In the genomic region with DNA sequence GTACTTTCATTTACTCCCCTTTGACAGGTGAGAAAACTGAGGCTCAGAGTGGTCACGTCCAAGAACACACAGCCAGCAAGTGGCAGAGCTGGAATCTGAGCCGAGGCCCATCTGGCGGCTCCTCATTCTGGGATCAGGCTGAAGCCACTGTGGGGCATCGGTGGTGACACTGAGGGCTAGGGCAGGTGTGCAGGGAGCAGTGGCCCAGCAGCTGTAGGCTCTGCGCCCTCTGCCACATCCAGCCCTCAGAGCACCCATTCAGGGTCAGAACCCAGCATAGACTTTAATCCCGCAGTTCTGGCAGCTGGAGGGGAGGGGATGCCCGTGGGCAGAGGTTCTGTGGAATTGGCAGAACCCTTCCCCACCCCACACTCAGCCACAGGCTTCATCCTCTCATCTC, we compare ENCODE assay signal across 16 cellular contexts.
DNase-seq lines count a peak whose midpoint lies in the region; ATAC-seq and TF ChIP-seq lines count a peak whose summit lies in the region.
"Had no signal": no experiment of that assay in that cellular context is flagged by ENCODE, and none has a peak within 500 bp of the region (broad histone marks: within the 10 kb centered on the region; RNA-seq: fewer than 3 reads in every experiment).

No MANE protein-coding gene starts in this region.

- H3K4me1 Mint-ChIP-seq in activated naive CD8-positive, alpha-beta T cell treated with anti-CD3 and anti-CD28 coated beads, Interleukin-2, amount 10 ng/mL, durations not matched to agents 7 days and 5 days, result peaks cover 3% of the 10 kb centered on the region
- H3K4me1 Mint-ChIP-seq in activated naive CD8-positive, alpha-beta T cell treated with anti-CD3 and anti-CD28 coated beads for 36 hours, result peaks cover 9% of the 10 kb centered on the region
- peaks cover 30% of the 10 kb centered on the region for H3K4me1 Mint-ChIP-seq in chondrocyte (ENCODE audit: low read depth)

- H3K9me3 Mint-ChIP-seq in activated naive CD8-positive, alpha-beta T cell treated with anti-CD3 and anti-CD28 coated beads, Interleukin-2, amount 10 ng/mL, durations not matched to agents 7 days and 5 days, result no peaks in the 10 kb centered on the region
- no peaks in the 10 kb centered on the region for H3K9me3 Mint-ChIP-seq in activated naive CD8-positive, alpha-beta T cell treated with anti-CD3 and anti-CD28 coated beads for 36 hours
- no peaks in the 10 kb centered on the region for H3K9me3 Mint-ChIP-seq in chondrocyte (ENCODE audit: low read depth)
- H3K9me3 Mint-ChIP-seq: CD8-positive, alpha-beta T cell had no signal

- TF ChIP-seq CTCF in chondrocyte (IDR thresholded peaks at IDR 0.05) (no peak), mucosa of descending colon (IDR thresholded peaks at IDR 0.05) (no peak), upper lobe of right lung (IDR thresholded peaks at IDR 0.05) (no peak), GM13976 (IDR thresholded peaks at IDR 0.05; ENCODE audit: borderline replicate concordance, control extremely low read depth, extremely low read depth, insufficient read depth, missing control alignments) (no peak)

- peak; percentile 17 for DNase-seq in activated naive CD8-positive, alpha-beta T cell treated with anti-CD3 and anti-CD28 coated beads, Interleukin-2, amount 10 ng/mL, durations not matched to agents 7 days and 5 days
- no peak for DNase-seq in activated naive CD8-positive, alpha-beta T cell treated with anti-CD3 and anti-CD28 coated beads for 36 hours
- DNase-seq in chondrocyte (ENCODE audit: low spot score), result peak; percentile 25
- peak in 2 of 3 donors; percentile 0 to 10 for DNase-seq in mucosa of descending colon
- DNase-seq in upper lobe of right lung, result peak; percentile 44
- DNase-seq in GM13976 (ENCODE audit: low spot score), result no peak
- DNase-seq in foreskin melanocyte, result no peak
- no peak for DNase-seq in HPDE6-E6E7 (ENCODE audit: extremely low spot score)
- DNase-seq: Caco-2; CD8-positive, alpha-beta T cell; DND-41; GDM1; GOT3 had no signal

- H3K27ac Mint-ChIP-seq in activated naive CD8-positive, alpha-beta T cell treated with anti-CD3 and anti-CD28 coated beads, Interleukin-2, amount 10 ng/mL, durations not matched to agents 7 days and 5 days, result no peak overlapping the region
- H3K27ac Mint-ChIP-seq in activated naive CD8-positive, alpha-beta T cell treated with anti-CD3 and anti-CD28 coated beads for 36 hours, result no peak overlapping the region
- no peak overlapping the region for H3K27ac Mint-ChIP-seq in chondrocyte (ENCODE audit: unreplicated experiment)
- H3K27ac Mint-ChIP-seq: CD8-positive, alpha-beta T cell had no signal

- POLR2A ChIA-PET in activated naive CD8-positive, alpha-beta T cell treated with anti-CD3 and anti-CD28 coated beads, Interleukin-2, amount 10 ng/mL, durations not matched to agents 7 days and 5 days (lab: Charles Lee), result no interaction called here

- H3K27me3 Mint-ChIP-seq in activated naive CD8-positive, alpha-beta T cell treated with anti-CD3 and anti-CD28 coated beads, Interleukin-2, amount 10 ng/mL, durations not matched to agents 7 days and 5 days, result peaks cover 1% of the 10 kb centered on the region
- no peaks in the 10 kb centered on the region for H3K27me3 Mint-ChIP-seq in activated naive CD8-positive, alpha-beta T cell treated with anti-CD3 and anti-CD28 coated beads for 36 hours
- H3K27me3 Mint-ChIP-seq in chondrocyte (ENCODE audit: low read depth), result peaks cover 10% of the 10 kb centered on the region

- H3K4me1 ChIP-seq in mucosa of descending colon (ENCODE audit: low read depth), result peaks cover 20% of the 10 kb centered on the region
- H3K4me1 ChIP-seq in upper lobe of right lung, result peaks cover 17% of the 10 kb centered on the region

- in situ Hi-C loops in GM13976 (cut with MboI; ENCODE audit: low sequenced_read_pairs, unreplicated experiment), result loop anchor here (10.0 to 25.0 kb wide), 2 partner anchors 833 to 930 kb away; partner anchors contain the start of gene SULF2

- H3K36me3 ChIP-seq in mucosa of descending colon (ENCODE audit: low read depth), result no peaks in the 10 kb centered on the region
- no peaks in the 10 kb centered on the region for H3K36me3 ChIP-seq in upper lobe of right lung
- H3K36me3 ChIP-seq: HAP-1 had no signal

- H3K4me3 ChIP-seq in mucosa of descending colon (no peak overlapping the region), upper lobe of right lung (no peak overlapping the region)
- H3K4me3 ChIP-seq: HAP-1 had no signal

- no peaks in the 10 kb centered on the region for H3K9me3 ChIP-seq in mucosa of descending colon
- H3K9me3 ChIP-seq in upper lobe of right lung, result no peaks in the 10 kb centered on the region
- H3K9me3 ChIP-seq: Caco-2, HAP-1 had no signal

- H3K36me3 Mint-ChIP-seq in activated naive CD8-positive, alpha-beta T cell treated with anti-CD3 and anti-CD28 coated beads, Interleukin-2, amount 10 ng/mL, durations not matched to agents 7 days and 5 days, result no peaks in the 10 kb centered on the region
- H3K36me3 Mint-ChIP-seq in activated naive CD8-positive, alpha-beta T cell treated with anti-CD3 and anti-CD28 coated beads for 36 hours, result no peaks in the 10 kb centered on the region
- no peaks in the 10 kb centered on the region for H3K36me3 Mint-ChIP-seq in chondrocyte (ENCODE audit: low read depth)
- H3K36me3 Mint-ChIP-seq: CD8-positive, alpha-beta T cell had no signal

- H3K27me3 ChIP-seq in upper lobe of right lung, result no peaks in the 10 kb centered on the region

- no peak overlapping the region for H3K4me3 Mint-ChIP-seq in activated naive CD8-positive, alpha-beta T cell treated with anti-CD3 and anti-CD28 coated beads, Interleukin-2, amount 10 ng/mL, durations not matched to agents 7 days and 5 days
- H3K4me3 Mint-ChIP-seq in activated naive CD8-positive, alpha-beta T cell treated with anti-CD3 and anti-CD28 coated beads for 36 hours, result no peak overlapping the region
- no peak overlapping the region for H3K4me3 Mint-ChIP-seq in chondrocyte (ENCODE audit: unreplicated experiment)
- H3K4me3 Mint-ChIP-seq: CD14-positive monocyte; CD8-positive, alpha-beta T cell had no signal

- H3K27ac ChIP-seq in upper lobe of right lung, result no peak overlapping the region
- H3K27ac ChIP-seq: 22Rv1 had no signal

- intact Hi-C loops in mucosa of descending colon (cut with DNase I, micrococcal nuclease), result no loop called here
- intact Hi-C loops in upper lobe of right lung (cut with DNase I), result no loop called here

- no peak for ATAC-seq in activated naive CD8-positive, alpha-beta T cell treated with anti-CD3 and anti-CD28 coated beads, Interleukin-2, amount 10 ng/mL, durations not matched to agents 7 days and 5 days (ENCODE audit: low read depth)
- ATAC-seq in mucosa of descending colon (no peak), upper lobe of right lung (no peak)
- ATAC-seq: CD8-positive, alpha-beta T cell had no signal

Comparison
In these comparisons a context has a peak if more than half of its experiments do, and no peak if none do; other contexts are left out.
1. DNase-seq: peak in activated naive CD8-positive, alpha-beta T cell treated with anti-CD3 and anti-CD28 coated beads, Interleukin-2, amount 10 ng/mL, durations not matched to agents 7 days and 5 days (single experiment), chondrocyte (single experiment), mucosa of descending colon (2 of 3) and upper lobe of right lung (single experiment); none in activated naive CD8-positive, alpha-beta T cell treated with anti-CD3 and anti-CD28 coated beads for 36 hours (single experiment), GM13976 (single experiment), foreskin melanocyte (single experiment) and HPDE6-E6E7 (single experiment).